In the genomic region with DNA sequence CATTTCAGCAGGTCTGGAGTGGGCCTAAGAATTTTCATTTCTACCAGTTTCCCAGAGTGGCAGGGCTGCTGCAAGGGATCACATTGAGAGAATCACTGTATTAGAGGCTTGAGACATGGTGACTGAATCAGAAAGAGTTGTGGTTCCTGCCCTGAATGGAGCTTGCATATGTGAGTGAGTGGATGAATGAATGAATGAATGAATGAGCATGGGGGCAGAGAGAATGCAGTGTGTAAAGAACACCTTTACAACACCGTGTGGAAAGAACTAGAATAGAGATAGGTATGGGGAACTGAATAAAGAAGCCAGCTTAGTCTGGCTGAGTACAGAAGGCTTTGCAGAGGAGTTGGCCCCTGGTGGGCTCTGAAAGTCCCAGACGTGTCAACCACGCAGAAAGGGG, we compare ENCODE assay signal across 1 cellular context.
TF ChIP-seq lines count a peak whose summit lies in the region.

No MANE protein-coding gene starts in this region.

TF ChIP-seq in GM12878, 131 proteins besides CTCF, POLR2A, EP300 and RAD21:
- peak; percentile 63 for TF ChIP-seq ZNF24 (IDR thresholded peaks at IDR 0.05)
- TF ChIP-seq, protein P1, sequence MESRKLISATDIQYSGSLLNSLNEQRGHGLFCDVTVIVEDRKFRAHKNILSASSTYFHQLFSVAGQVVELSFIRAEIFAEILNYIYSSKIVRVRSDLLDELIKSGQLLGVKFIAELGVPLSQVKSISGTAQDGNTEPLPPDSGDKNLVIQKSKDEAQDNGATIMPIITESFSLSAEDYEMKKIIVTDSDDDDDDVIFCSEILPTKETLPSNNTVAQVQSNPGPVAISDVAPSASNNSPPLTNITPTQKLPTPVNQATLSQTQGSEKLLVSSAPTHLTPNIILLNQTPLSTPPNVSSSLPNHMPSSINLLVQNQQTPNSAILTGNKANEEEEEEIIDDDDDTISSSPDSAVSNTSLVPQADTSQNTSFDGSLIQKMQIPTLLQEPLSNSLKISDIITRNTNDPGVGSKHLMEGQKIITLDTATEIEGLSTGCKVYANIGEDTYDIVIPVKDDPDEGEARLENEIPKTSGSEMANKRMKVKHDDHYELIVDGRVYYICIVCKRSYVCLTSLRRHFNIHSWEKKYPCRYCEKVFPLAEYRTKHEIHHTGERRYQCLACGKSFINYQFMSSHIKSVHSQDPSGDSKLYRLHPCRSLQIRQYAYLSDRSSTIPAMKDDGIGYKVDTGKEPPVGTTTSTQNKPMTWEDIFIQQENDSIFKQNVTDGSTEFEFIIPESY (IDR thresholded peaks at IDR 0.05): no peak
